In the genomic region with DNA sequence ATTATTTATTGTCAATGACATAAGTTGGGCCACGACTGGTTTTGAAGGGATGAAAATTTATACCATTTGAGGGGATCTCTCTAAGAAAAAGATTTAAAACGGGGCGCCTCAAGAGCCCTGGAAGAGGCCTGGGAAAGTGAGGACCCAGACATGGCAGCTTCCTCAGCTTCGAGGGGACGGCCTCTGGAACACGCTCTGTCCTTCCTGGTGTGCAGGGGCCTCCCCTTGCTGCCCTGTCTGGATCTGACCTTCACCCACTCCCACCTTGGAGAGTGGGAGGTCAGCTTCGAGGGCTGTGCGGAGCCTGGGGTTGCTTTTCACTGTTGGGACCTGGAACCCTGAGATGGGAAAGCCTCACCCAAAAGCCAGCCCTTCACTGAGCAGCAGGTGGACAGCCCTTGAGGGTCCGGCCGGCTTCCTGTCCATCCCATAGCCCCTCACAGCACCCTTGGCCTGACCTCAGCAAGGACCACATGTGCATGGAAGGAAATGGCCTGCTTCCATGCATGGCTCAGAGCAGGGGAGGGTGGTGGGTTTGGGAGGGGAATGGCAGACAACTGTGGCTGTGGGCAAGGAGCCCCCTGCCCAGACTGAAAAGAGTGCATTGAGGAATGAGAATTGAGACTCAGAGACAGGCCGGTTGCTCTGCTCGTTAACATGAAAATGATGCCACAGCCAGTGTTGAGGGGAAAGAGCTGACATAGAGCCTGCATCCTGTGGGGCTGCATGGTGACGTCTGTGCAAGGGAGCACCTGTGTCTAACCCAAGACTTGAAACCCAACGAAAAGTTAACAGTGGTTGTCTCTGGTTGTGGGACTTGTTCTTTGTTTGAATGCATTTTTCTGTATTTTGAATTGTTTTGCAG, we compare ENCODE assay signal across 13 cellular contexts. TPM values are rescaled to one million over a fixed set of nuclear protein-coding genes. Genes with fewer than 3 reads are reported as not detected.
A peak's percentile ranks its signal among the peaks of the same experiment; 100 is the strongest.
DNase-seq lines count a peak whose midpoint lies in the region; ATAC-seq and TF ChIP-seq lines count a peak whose summit lies in the region.
"Had no signal": no experiment of that assay in that cellular context is flagged by ENCODE, and none has a peak within 500 bp of the region (broad histone marks: within the 10 kb centered on the region; RNA-seq: fewer than 3 reads in every experiment).

No MANE protein-coding gene starts in this region.

- H3K36me3 ChIP-seq in thymus (ENCODE audit: control insufficient read depth, insufficient read depth) (no peaks in the 10 kb centered on the region), MM.1S (replicated peaks; ENCODE audit: insufficient read depth, low read length) (no peaks in the 10 kb centered on the region)
- H3K36me3 ChIP-seq: prostate gland had no signal

- peak; percentile 40 for DNase-seq in stimulated activated CD4-positive, alpha-beta T cell treated with anti-CD3 and anti-CD28 coated beads, Interleukin-15, amount 100 ng/mL, for 24 hours
- DNase-seq in stimulated activated CD4-positive, alpha-beta T cell treated with anti-CD3 and anti-CD28 coated beads, Interleukin-4, amount 100 ng/mL, for 24 hours = no peak
- peak in 3 of 5 donors; percentile 25 to 74 (median 25) for DNase-seq in T-helper 1 cell
- peak; percentile 46 for DNase-seq in coronary artery (ENCODE audit: low spot score)
- DNase-seq in MM.1S = no peak
- DNase-seq: amygdala, DMS79 treated with DMSO at 0.1 percent for 48 hours, Karpas-422 had no signal

- H4K20me1 ChIP-seq in MM.1S (ENCODE audit: insufficient read depth, low read length) = no peaks in the 10 kb centered on the region

- no peaks in the 10 kb centered on the region for H3K27me3 ChIP-seq in thymus (ENCODE audit: control insufficient read depth, insufficient read depth)
- no peaks in the 10 kb centered on the region for H3K27me3 ChIP-seq in MM.1S (replicated peaks; ENCODE audit: insufficient read depth, low read length)

- no peak overlapping the region for H2AFZ ChIP-seq in MM.1S (ENCODE audit: low read length)

- no peak for TF ChIP-seq CTCF in coronary artery (IDR thresholded peaks at IDR 0.05)
- TF ChIP-seq CTCF in MM.1S (IDR thresholded peaks at IDR 0.05; ENCODE audit: low read length) = no peak

- ATAC-seq in HG02571 (IDR thresholded peaks at IDR 0.05; ENCODE audit: unreplicated experiment) (no peak), HG03469 (IDR thresholded peaks at IDR 0.05; ENCODE audit: unreplicated experiment) (no peak)

- no peaks in the 10 kb centered on the region for H3F3A ChIP-seq in MM.1S (ENCODE audit: insufficient read depth, low read length)

- no peak overlapping the region for H3K9ac ChIP-seq in MM.1S (ENCODE audit: low read length)

- H3K27ac ChIP-seq in coronary artery (no peak overlapping the region), thymus (ENCODE audit: low read depth) (peak overlapping the region; percentile 96), MM.1S (ENCODE audit: low read length) (no peak overlapping the region)
- H3K27ac ChIP-seq: prostate gland, SK-N-MC had no signal

- H3K4me2 ChIP-seq in MM.1S (ENCODE audit: low read depth, low read length) = no peak overlapping the region

- H3K4me3 ChIP-seq in coronary artery (no peak overlapping the region), thymus (ENCODE audit: low read length) (no peak overlapping the region), MM.1S (ENCODE audit: low read length) (no peak overlapping the region)
- H3K4me3 ChIP-seq: prostate gland, SK-N-MC had no signal

- WGBS in thymus = 68% methylated on average over 14 of the region's 14 CpGs

- no peaks in the 10 kb centered on the region for H3K9me2 ChIP-seq in MM.1S (replicated peaks; ENCODE audit: insufficient read depth, low read length)

- H3K9me3 ChIP-seq in thymus (ENCODE audit: control insufficient read depth) (no peaks in the 10 kb centered on the region), MM.1S (replicated peaks; ENCODE audit: insufficient read depth, low read length) (no peaks in the 10 kb centered on the region)
- H3K9me3 ChIP-seq: prostate gland had no signal

- H3K79me2 ChIP-seq in MM.1S (ENCODE audit: low read length) = no peaks in the 10 kb centered on the region

- H3K4me1 ChIP-seq in thymus (ENCODE audit: control insufficient read depth, insufficient read depth, low read length) (peaks cover 25% of the 10 kb centered on the region), MM.1S (ENCODE audit: low read length) (no peaks in the 10 kb centered on the region)
- H3K4me1 ChIP-seq: prostate gland had no signal

RNA-seq across cellular contexts. Expression of a gene that starts 16.3 kb away (rescaled TPM):
- 4.8 TPM for polyA plus RNA-seq in thymus

Comparison
In these comparisons a context has a peak if more than half of its experiments do, and no peak if none do; other contexts are left out.
1. DNase-seq: peak in stimulated activated CD4-positive, alpha-beta T cell treated with anti-CD3 and anti-CD28 coated beads, Interleukin-15, amount 100 ng/mL, for 24 hours (single experiment), T-helper 1 cell (3 of 5) and coronary artery (single experiment); none in stimulated activated CD4-positive, alpha-beta T cell treated with anti-CD3 and anti-CD28 coated beads, Interleukin-4, amount 100 ng/mL, for 24 hours (single experiment) and MM.1S (single experiment).